ENCODE assay signal across 26 cellular contexts in the genomic region with DNA sequence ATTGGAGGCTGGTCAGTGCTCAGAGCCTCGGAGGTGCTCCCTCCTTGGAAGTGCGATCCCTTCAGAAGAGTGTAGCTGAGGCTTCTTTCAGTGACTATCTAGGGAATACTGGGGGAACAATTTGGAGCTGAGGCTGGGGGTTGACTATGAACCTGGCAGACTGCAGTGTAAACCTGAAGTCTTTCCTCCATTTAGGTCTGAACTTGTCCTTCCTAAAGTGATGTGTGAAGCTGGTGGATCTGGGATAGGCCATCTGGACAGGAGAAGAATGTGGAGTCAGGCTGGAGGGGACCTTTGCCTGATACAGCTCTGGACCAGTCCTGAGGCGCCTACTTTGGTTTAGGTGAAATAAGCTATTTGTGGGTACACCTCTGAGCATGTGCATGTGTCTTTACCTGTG. TPM values are rescaled to one million over a fixed set of nuclear protein-coding genes. Genes with fewer than 3 reads are reported as not detected.
DNase-seq lines count a peak whose midpoint lies in the region; ATAC-seq and TF ChIP-seq lines count a peak whose summit lies in the region.
"Had no signal": no experiment of that assay in that cellular context is flagged by ENCODE, and none has a peak within 500 bp of the region (broad histone marks: within the 10 kb centered on the region; RNA-seq: fewer than 3 reads in every experiment).

No MANE protein-coding gene starts in this region.

- H3K27ac ChIP-seq in BLaER1, result peak overlapping the region; percentile 86
- no peak overlapping the region for H3K27ac ChIP-seq in tibial nerve
- H3K27ac ChIP-seq: HL-60 had no signal

- no peak for DNase-seq in activated B cell treated with CpG ODN at 0.5 μM for 24 hours
- DNase-seq in naive B cell, result no peak
- DNase-seq in activated CD4-positive, alpha-beta T cell treated with anti-CD3 and anti-CD28 coated beads, Interleukin-2, amount 50 U/mL, for 4 hours, result no peak
- DNase-seq in NCI-H774 (lab: John Stamatoyannopoulos, UW), result no peak
- no peak for DNase-seq in tibial nerve (ENCODE audit: low spot score in 2 of 2)
- DNase-seq: 8988T; C1 segment of cervical spinal cord; CD4-positive, CD25-positive, alpha-beta regulatory T cell; CD8-positive, alpha-beta memory T cell; COR-L47; DMS 273 treated with DMSO at 0.1 percent for 48 hours; DMS53; DND-41; EL; GOT3; H7; HFFc6; KBM-7 had no signal

- no peaks in the 10 kb centered on the region for H4K20me1 ChIP-seq in BLaER1

- 95 to 96% methylated on average over 3 of the region's 3 CpGs for WGBS in tibial nerve, 2 donors

- H3K4me3 Mint-ChIP-seq in IgD-negative memory B cell (peak overlapping the region in 1 of 4 donors; percentile 50), activated B cell treated with CpG ODN at 0.5 μM for 24 hours (no peak overlapping the region), naive B cell (no peak overlapping the region)
- H3K4me3 Mint-ChIP-seq: CD4-positive, CD25-positive, alpha-beta regulatory T cell; CD8-positive, alpha-beta memory T cell; HFFc6 had no signal

- TF ChIP-seq CTCF in activated B cell treated with CpG ODN at 0.5 μM for 24 hours (IDR thresholded peaks at IDR 0.05) (no peak), tibial nerve (IDR thresholded peaks at IDR 0.05) (no peak)

- POLR2A ChIA-PET in activated B cell treated with CpG ODN at 0.5 μM for 24 hours (lab: Charles Lee), result interaction anchor here (0.6 kb wide), 1 partner anchor 465 kb away, joined by 3 read pairs; no protein-coding TSS in a partner anchor

- peak overlapping the region; percentile 97 for H3K4me2 ChIP-seq in BLaER1

- CTCF ChIA-PET in activated B cell treated with CpG ODN at 0.5 μM for 24 hours (lab: Charles Lee), result interaction anchor here (7.0 kb wide), 1 partner anchor 10 kb away, joined by 50 read pairs; no protein-coding TSS in a partner anchor

- H3K9me3 Mint-ChIP-seq in IgD-negative memory B cell (no peaks in the 10 kb centered on the region), activated B cell treated with CpG ODN at 0.5 μM for 24 hours (no peaks in the 10 kb centered on the region), naive B cell (peaks cover 0 to 3% (median 0%) of the 10 kb centered on the region in 7 donors)
- H3K9me3 Mint-ChIP-seq: CD8-positive, alpha-beta memory T cell; HFFc6 had no signal

- peaks cover under 1% of the 10 kb centered on the region for H3K36me3 Mint-ChIP-seq in IgD-negative memory B cell
- H3K36me3 Mint-ChIP-seq in activated B cell treated with CpG ODN at 0.5 μM for 24 hours (ENCODE audit: low read depth), result no peaks in the 10 kb centered on the region
- H3K36me3 Mint-ChIP-seq in naive B cell, result peaks cover 0 to under 1% of the 10 kb centered on the region in 2 donors

- H3K4me3 ChIP-seq in BLaER1 (peak overlapping the region; percentile 15; the same call in 1 of the 2 replicates), tibial nerve (no peak overlapping the region)
- H3K4me3 ChIP-seq: GM12878 had no signal

- no peaks in the 10 kb centered on the region for H3K9me3 ChIP-seq in BLaER1
- H3K9me3 ChIP-seq in tibial nerve, result no peaks in the 10 kb centered on the region

- no peak for ATAC-seq in activated B cell treated with CpG ODN at 0.5 μM for 24 hours (ENCODE audit: low read depth)
- no peak for ATAC-seq in naive B cell (ENCODE audit: low read depth in 2 of 2)
- no peak for ATAC-seq in HG03342 (IDR thresholded peaks at IDR 0.05; ENCODE audit: unreplicated experiment)
- ATAC-seq: HCT116 had no signal

- H3K4me1 Mint-ChIP-seq in IgD-negative memory B cell (peaks cover 52 to 60% (median 55%) of the 10 kb centered on the region in 3 donors), activated B cell treated with CpG ODN at 0.5 μM for 24 hours (peaks cover 87% of the 10 kb centered on the region), naive B cell (peaks cover 69 to 90% (median 83%) of the 10 kb centered on the region in 3 donors)

- H3K27ac Mint-ChIP-seq in IgD-negative memory B cell (peak overlapping the region in 2 of 3 donors; percentile 5 to 35), activated B cell treated with CpG ODN at 0.5 μM for 24 hours (peak overlapping the region; percentile 38), naive B cell (peak overlapping the region in 4 of 6 donors; percentile 62 to 90 (median 72))
- H3K27ac Mint-ChIP-seq: CD8-positive, alpha-beta memory T cell; HFFc6 had no signal

- TF ChIP-seq POLR2A in tibial nerve (IDR thresholded peaks at IDR 0.05), result no peak

- peaks cover 14% of the 10 kb centered on the region for H3K27me3 Mint-ChIP-seq in IgD-negative memory B cell
- H3K27me3 Mint-ChIP-seq in activated B cell treated with CpG ODN at 0.5 μM for 24 hours, result peaks cover 2% of the 10 kb centered on the region
- H3K27me3 Mint-ChIP-seq in naive B cell, result peaks cover 10 to 12% (median 12%) of the 10 kb centered on the region in 3 donors

- H3K9ac ChIP-seq in BLaER1, result peak overlapping the region; percentile 11; the same call in 1 of the 2 replicates

- H3K27me3 ChIP-seq in BLaER1, result no peaks in the 10 kb centered on the region
- peaks cover 0 to 11% of the 10 kb centered on the region in 2 donors for H3K27me3 ChIP-seq in tibial nerve

- TF ChIP-seq EP300 in tibial nerve (IDR thresholded peaks at IDR 0.05), result no peak

- intact Hi-C loops in activated B cell treated with CpG ODN at 0.5 μM for 24 hours (cut with micrococcal nuclease), result loop anchor here (10.0 kb wide), 1 partner anchor 1446 kb away; the partner anchor contains the start of gene FAR1

- no peaks in the 10 kb centered on the region for H3K36me3 ChIP-seq in BLaER1
- no peaks in the 10 kb centered on the region for H3K36me3 ChIP-seq in tibial nerve

- H3K4me1 ChIP-seq in BLaER1 (peaks cover 99% of the 10 kb centered on the region), tibial nerve (peaks cover 0 to 25% (median 3%) of the 10 kb centered on the region in 4 donors)

RNA-seq across cellular contexts. Expression of gene INSC, which starts 3.5 kb away (rescaled TPM):
- polyA plus RNA-seq in IgD-negative memory B cell (0.31 TPM), naive B cell (ENCODE audit: low read depth in 6 of 6) (not detected)
- total RNA-seq in activated B cell treated with CpG ODN at 0.5 μM for 24 hours (not detected in 2 replicates), tibial nerve (10 to 100 TPM in 2 of 4 donors, 1 to 10 TPM in 2; 4.4 to 18.8 (median 7.8) TPM)
- total RNA-seq: CD4-positive, CD25-positive, alpha-beta regulatory T cell; CD8-positive, alpha-beta memory T cell; G401; GM12878; H7 had no signal
- polyA plus RNA-seq: CD8-positive, alpha-beta memory T cell had no signal

RNA-seq across cellular contexts. Expression of gene CALCB, which starts 37.8 kb away (rescaled TPM):
- polyA plus RNA-seq in IgD-negative memory B cell (0.13 TPM), naive B cell (ENCODE audit: low read depth in 6 of 6) (under 1 TPM in 4 of 6 donors, not detected in 2; 0.13 to 0.32 (median 0.17) TPM)
- total RNA-seq in activated B cell treated with CpG ODN at 0.5 μM for 24 hours (0.35 and 0.39 TPM in 2 replicates), tibial nerve (under 1 TPM in 2 of 4 donors, not detected in 2; 0.42 to 0.90 TPM)
- total RNA-seq: G401, HFFc6 had no signal
- polyA plus RNA-seq: AG04450 had no signal

Comparison
In these comparisons a context has a peak if more than half of its experiments do, and no peak if none do; other contexts are left out.
1. H3K27ac Mint-ChIP-seq: peak in every context shown above with its lines; median percentile 72 in naive B cell; 38 in activated B cell treated with CpG ODN at 0.5 μM for 24 hours; 20 in IgD-negative memory B cell.